27 cellular contexts compared by ENCODE assay signal in the genomic region with DNA sequence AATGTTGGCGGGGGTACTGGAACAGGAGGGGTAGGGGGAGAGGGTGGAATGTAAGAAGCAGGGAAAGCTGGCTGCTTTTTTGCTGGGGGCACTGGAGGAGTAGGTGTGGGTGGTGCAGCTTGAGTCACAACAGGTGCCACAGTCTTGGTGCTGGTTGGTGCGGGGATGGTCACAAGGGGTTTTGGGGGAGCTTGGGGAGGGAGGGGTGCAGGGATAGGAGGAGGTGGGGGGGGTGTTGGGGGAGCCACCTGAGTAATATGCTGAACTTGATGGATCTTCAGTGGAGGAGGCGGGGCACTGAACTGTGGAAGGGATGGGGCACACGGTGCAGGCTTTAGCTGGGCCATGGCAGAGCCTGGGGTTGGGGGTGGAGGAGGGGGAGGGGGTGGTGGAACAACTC.
"Had no signal": no experiment of that assay in that cellular context is flagged by ENCODE, and none has a peak within 500 bp of the region (broad histone marks: within the 10 kb centered on the region; RNA-seq: fewer than 3 reads in every experiment).

No MANE protein-coding gene starts in this region.

- H3K36me3 Mint-ChIP-seq: activated naive CD8-positive, alpha-beta T cell had no signal

- H3K9me3 Mint-ChIP-seq: activated B cell treated with CpG ODN at 0.5 μM for 24 hours; activated CD4-positive, alpha-beta memory T cell treated with anti-CD3 and anti-CD28 coated beads, Interleukin-2, amount 10 ng/mL, durations not matched to agents 7 days and 5 days; activated CD4-positive, alpha-beta T cell treated with anti-CD3 and anti-CD28 coated beads, Interleukin-2, amount 10 ng/mL, durations not matched to agents 24 days and 14 days; activated T-cell treated with anti-CD3 and anti-CD28 coated beads, Interleukin-2, amount 50 U/mL, for 24 hours; activated T-cell treated with anti-CD3 and anti-CD28 coated beads, Interleukin-2, amount 50 U/mL, for 72 hours; T-helper 1 cell treated with Interleukin-12 subunit alpha and Interleukin-12 subunit beta and Interleukin-4 antibody, amounts not matched to agents 30 μg/mL and 1 μg/mL, for 36 hours; T-helper 2 cell treated with Interferon-gamma antibody and Interleukin-4, amounts not matched to agents 5 μg/mL and 100 μg/mL, for 36 hours had no signal

- H3K4me3 ChIP-seq: body of pancreas, colonic mucosa, heart left ventricle had no signal

- H3K27me3 ChIP-seq: body of pancreas, colonic mucosa, heart left ventricle had no signal

- H3K27ac ChIP-seq: body of pancreas, colonic mucosa, heart left ventricle, WERI-Rb-1 had no signal

- DNase-seq: activated B cell treated with CpG ODN at 0.5 μM for 24 hours; activated CD4-positive, alpha-beta memory T cell treated with anti-CD3 and anti-CD28 coated beads, Interleukin-2, amount 10 ng/mL, durations not matched to agents 7 days and 5 days; activated CD4-positive, alpha-beta T cell treated with anti-CD3 and anti-CD28 coated beads, Interleukin-2, amount 10 ng/mL, durations not matched to agents 24 days and 14 days; activated CD4-positive, alpha-beta T cell treated with anti-CD3 and anti-CD28 coated beads, Interleukin-2, amount 50 U/mL, for 4 hours; activated CD8-positive, alpha-beta memory T cell treated with anti-CD3 and anti-CD28 coated beads, Interleukin-2, amount 50 U/mL, for 48 hours; activated gamma-delta T cell; activated naive CD4-positive, alpha-beta T cell treated with anti-CD3 and anti-CD28 coated beads, Interleukin-2, amount 50 U/mL, for 16 hours; activated naive CD4-positive, alpha-beta T cell treated with Interleukin-2 at 50 U/mL for 16 hours; activated T-cell treated with anti-CD3 and anti-CD28 coated beads for 4 hours; activated T-cell treated with anti-CD3 and anti-CD28 coated beads, Interleukin-2, amount 50 U/mL, for 24 hours; activated T-cell treated with anti-CD3 and anti-CD28 coated beads, Interleukin-2, amount 50 U/mL, for 72 hours; amniotic stem cell; aorta; body of pancreas; central memory CD4-positive, alpha-beta T cell; cerebellar nuclear complex; colonic mucosa; effector CD8-positive, alpha-beta T cell; foreskin fibroblast; heart left ventricle; T1000; WERI-Rb-1 had no signal

- H3K27me3 Mint-ChIP-seq: activated B cell treated with CpG ODN at 0.5 μM for 24 hours; activated CD4-positive, alpha-beta memory T cell treated with anti-CD3 and anti-CD28 coated beads, Interleukin-2, amount 10 ng/mL, durations not matched to agents 7 days and 5 days; activated CD4-positive, alpha-beta T cell treated with anti-CD3 and anti-CD28 coated beads, Interleukin-2, amount 10 ng/mL, durations not matched to agents 24 days and 14 days; activated naive CD8-positive, alpha-beta T cell; activated T-cell treated with anti-CD3 and anti-CD28 coated beads, Interleukin-2, amount 50 U/mL, for 24 hours had no signal

- H3K27ac Mint-ChIP-seq: activated B cell treated with CpG ODN at 0.5 μM for 24 hours; activated CD4-positive, alpha-beta memory T cell treated with anti-CD3 and anti-CD28 coated beads, Interleukin-2, amount 10 ng/mL, durations not matched to agents 7 days and 5 days; activated CD4-positive, alpha-beta T cell treated with anti-CD3 and anti-CD28 coated beads, Interleukin-2, amount 10 ng/mL, durations not matched to agents 24 days and 14 days; activated naive CD8-positive, alpha-beta T cell; activated T-cell treated with anti-CD3 and anti-CD28 coated beads, Interleukin-2, amount 50 U/mL, for 24 hours; activated T-cell treated with anti-CD3 and anti-CD28 coated beads, Interleukin-2, amount 50 U/mL, for 72 hours; T-helper 1 cell treated with Interleukin-12 subunit alpha and Interleukin-12 subunit beta and Interleukin-4 antibody, amounts not matched to agents 30 μg/mL and 1 μg/mL, for 36 hours had no signal

- H3K4me3 Mint-ChIP-seq: activated B cell treated with CpG ODN at 0.5 μM for 24 hours; activated CD4-positive, alpha-beta memory T cell treated with anti-CD3 and anti-CD28 coated beads, Interleukin-2, amount 10 ng/mL, durations not matched to agents 7 days and 5 days; activated CD4-positive, alpha-beta T cell treated with anti-CD3 and anti-CD28 coated beads, Interleukin-2, amount 10 ng/mL, durations not matched to agents 24 days and 14 days; activated naive CD8-positive, alpha-beta T cell; activated T-cell treated with anti-CD3 and anti-CD28 coated beads, Interleukin-2, amount 50 U/mL, for 24 hours; activated T-cell treated with anti-CD3 and anti-CD28 coated beads, Interleukin-2, amount 50 U/mL, for 72 hours; T-helper 1 cell treated with Interleukin-12 subunit alpha and Interleukin-12 subunit beta and Interleukin-4 antibody, amounts not matched to agents 30 μg/mL and 1 μg/mL, for 36 hours; T-helper 2 cell treated with Interferon-gamma antibody and Interleukin-4, amounts not matched to agents 5 μg/mL and 100 μg/mL, for 36 hours had no signal

- H3K36me3 ChIP-seq: colonic mucosa had no signal

- ATAC-seq: activated CD4-positive, CD25-positive, alpha-beta regulatory T cell treated with anti-CD3 and anti-CD28 coated beads, Interleukin-2, amount 50 U/mL, for 24 hours; activated T-cell treated with anti-CD3 and anti-CD28 coated beads, Interleukin-2, amount 50 U/mL, for 72 hours; body of pancreas; esophagus mucosa; heart left ventricle had no signal

- H3K4me1 Mint-ChIP-seq: activated B cell treated with CpG ODN at 0.5 μM for 24 hours had no signal

- H3K4me1 ChIP-seq: body of pancreas, colonic mucosa had no signal
